In genomic region chr4:6672131-6672530, GRCh38 we compare ENCODE assay signal across 24 cellular contexts. TPM values are rescaled to one million over a fixed set of nuclear protein-coding genes. Genes with fewer than 3 reads are reported as not detected.
"Had no signal": no experiment of that assay in that cellular context is flagged by ENCODE, and none has a peak within 500 bp of the region (broad histone marks: within the 10 kb centered on the region; RNA-seq: fewer than 3 reads in every experiment).

No MANE protein-coding gene starts in this region.

- H3K27me3 ChIP-seq: MG63 had no signal

- ATAC-seq: HepG2, T-cell had no signal

- H3K4me3 ChIP-seq: MG63 had no signal

- DNase-seq: IMR-90, Karpas-422, KG1, MG63, NCI-H1092, NCI-H1105 treated with DMSO at 0.1 percent for 48 hours, NCI-H1417 treated with DMSO at 0.1 percent for 48 hours, NCI-H146, NCI-H1694 treated with DMSO at 0.1 percent for 48 hours, NCI-H2029, NCI-H2081 treated with DMSO at 0.1 percent for 48 hours, NCI-H2171, NCI-H446, NCI-H510A, NCI-H524 treated with DMSO at 0.1 percent for 48 hours, NCI-H69, NCI-H774, RPMI8226, SHP77, SK-N-SH, SW 1271, T-cell had no signal

- H3K9me3 ChIP-seq: MG63, SK-N-SH had no signal

RNA-seq across cellular contexts. Expression of gene S100P, which starts 21.5 kb away (rescaled TPM):
- total RNA-seq: HT1080, IMR-90 had no signal
